ENCODE assay signal across 10 cellular contexts in genomic region chr1:244513493-244513892, GRCh38. TPM values are rescaled to one million over a fixed set of nuclear protein-coding genes. Genes with fewer than 3 reads are reported as not detected.
"Had no signal": no experiment of that assay in that cellular context is flagged by ENCODE, and none has a peak within 500 bp of the region (broad histone marks: within the 10 kb centered on the region; RNA-seq: fewer than 3 reads in every experiment).

No MANE protein-coding gene starts in this region.

- H3K4me3 Mint-ChIP-seq: GM23338, H9, HFFc6 had no signal

- H3K4me3 ChIP-seq: GM23248, GM23338, HAP-1 had no signal

- H3K4me1 Mint-ChIP-seq: GM23338, H9 had no signal

- H3K9ac ChIP-seq: GM23248 had no signal

- H3K4me2 ChIP-seq: GM23338 had no signal

- H3K36me3 ChIP-seq: HAP-1 had no signal

- H2AFZ ChIP-seq: GM23248, GM23338 had no signal

- H3K9me3 ChIP-seq: HAP-1 had no signal

- H3K27ac Mint-ChIP-seq: GM23338, H9, HFFc6 had no signal

- H3K27ac ChIP-seq: GM23248 had no signal

- H3K9me3 Mint-ChIP-seq: GM23338, HFFc6 had no signal

- DNase-seq: GM23248, GOT3, H7, H9, HCEC 1CT, HFFc6 had no signal

- H3K4me1 ChIP-seq: HAP-1 had no signal

- ATAC-seq: GM23338, HCT116 had no signal

RNA-seq across cellular contexts. Expression of gene CATSPERE, which starts 52.4 kb away (rescaled TPM):
- total RNA-seq: GM23338, H4 had no signal
